In the genomic region with DNA sequence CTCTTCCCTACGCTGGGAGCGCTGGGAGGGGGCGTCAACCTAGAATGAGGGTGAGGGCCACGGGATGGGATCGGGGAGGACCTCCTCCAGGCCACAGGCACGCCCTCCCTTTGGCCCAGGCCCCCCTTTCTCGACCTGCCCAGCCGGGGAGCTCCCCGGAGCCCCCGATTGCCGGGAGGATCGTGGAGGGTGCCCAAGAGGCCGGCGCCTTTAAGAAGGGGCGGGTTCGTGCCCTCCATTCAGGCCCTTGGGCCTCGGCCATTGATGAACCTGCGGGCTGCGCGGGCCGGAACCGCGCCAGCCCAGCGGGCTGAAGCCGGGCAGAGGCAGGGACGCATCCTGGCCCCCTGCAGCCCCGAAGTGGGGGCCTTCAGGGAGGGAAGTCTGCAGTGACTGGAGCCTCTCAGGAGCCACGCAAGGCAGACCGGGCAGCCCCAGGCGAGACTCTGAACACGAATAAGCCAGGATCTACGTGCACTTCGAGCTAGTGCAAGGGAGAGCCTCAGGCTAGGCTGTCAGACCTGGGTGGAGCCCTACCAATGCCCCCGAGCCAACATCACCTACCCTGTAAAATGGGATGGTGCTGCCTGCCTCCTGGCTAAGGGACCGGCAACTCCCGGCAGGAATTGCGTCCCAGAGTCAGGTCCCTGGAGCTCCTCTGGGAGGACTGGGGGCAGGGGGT, we compare ENCODE assay signal across 8 cellular contexts. TPM values are rescaled to one million over a fixed set of nuclear protein-coding genes. Genes with fewer than 3 reads are reported as not detected.
DNase-seq lines count a peak whose midpoint lies in the region; ATAC-seq and TF ChIP-seq lines count a peak whose summit lies in the region.

No MANE protein-coding gene starts in this region.

- peak overlapping the region; percentile 89 for H2AFZ ChIP-seq in PC-9

- ATAC-seq in GM19372 (IDR thresholded peaks at IDR 0.05; ENCODE audit: low read depth, unreplicated experiment) (peak; percentile 10), right lobe of liver (peak; percentile 54 to 73 (median 64))

- H3K4me1 ChIP-seq in BLaER1 treated with 17β-estradiol and CSF1 and Interleukin-3, amounts not matched to agents 10 nM and 100 nM = peaks cover 55 to 86% (median 75%) of the 10 kb centered on the region in 10 experiments
- 0 out of 2 replicates have a peak, but pooled peaks cover 5% of the 10 kb centered on the region for H3K4me1 ChIP-seq in PC-9 (replicated peaks; ENCODE audit: insufficient read depth)
- peaks cover 0 to 13% (median 0%) of the 10 kb centered on the region in 4 donors for H3K4me1 ChIP-seq in right lobe of liver

- TF ChIP-seq POLR2A in right lobe of liver (IDR thresholded peaks at IDR 0.05) = no peak

- H3F3A ChIP-seq in PC-9 (ENCODE audit: insufficient read depth, low read depth) = peaks cover 10% of the 10 kb centered on the region; the same call in 1 of the 2 replicates

- no peaks in the 10 kb centered on the region for H3K9me3 ChIP-seq in BLaER1 treated with 17β-estradiol and CSF1 and Interleukin-3, amounts not matched to agents 10 nM and 100 nM (replicated peaks in 1 of 11)
- no peaks in the 10 kb centered on the region for H3K9me3 ChIP-seq in PC-9 (ENCODE audit: insufficient read depth, low read depth)
- no peaks in the 10 kb centered on the region for H3K9me3 ChIP-seq in right lobe of liver

- DNase-seq in PC-9 = peak in 1 of 2 experiments; percentile 47
- peak; percentile 55 for DNase-seq in cerebellar cortex (ENCODE audit: low spot score)
- DNase-seq in right lobe of liver = peak; percentile 58 to 71 (median 69)
- peak in 34 of 49 donors; percentile 5 to 68 (median 30) for DNase-seq in substantia nigra (lab: John Stamatoyannopoulos, UW)
- no peak for DNase-seq in DMS114 treated with DMSO at 0.1 percent for 48 hours (lab: John Stamatoyannopoulos, UW; ENCODE audit: unreplicated experiment)
- DNase-seq in DMS153 (lab: John Stamatoyannopoulos, UW) = no peak

- CTCF ChIA-PET in PC-9 (lab: Charles Lee) = no interaction called here

- H3K9ac ChIP-seq in BLaER1 treated with 17β-estradiol and CSF1 and Interleukin-3, amounts not matched to agents 10 nM and 100 nM = peak overlapping the region; percentile 79 to 99 (median 90)

- intact Hi-C loops in PC-9 (cut with micrococcal nuclease; ENCODE audit: unreplicated experiment) (loop anchor here (2.0 to 5.0 kb wide), 2 partner anchors 25 to 75 kb away; no protein-coding TSS in a partner anchor), right lobe of liver (cut with DNase I) (no loop called here)

- TF ChIP-seq CTCF in PC-9 (conservative IDR thresholded peaks at IDR 0.05) = no peak
- no peak for TF ChIP-seq CTCF in right lobe of liver (IDR thresholded peaks at IDR 0.05)

- peaks cover 0 to 15% (median 0%) of the 10 kb centered on the region in 11 experiments; a peak in 8 of 22 replicates for H3K36me3 ChIP-seq in BLaER1 treated with 17β-estradiol and CSF1 and Interleukin-3, amounts not matched to agents 10 nM and 100 nM
- H3K36me3 ChIP-seq in PC-9 (ENCODE audit: low read depth) (no peaks in the 10 kb centered on the region), right lobe of liver (no peaks in the 10 kb centered on the region)

- no peaks in the 10 kb centered on the region for H3K9me2 ChIP-seq in PC-9 (ENCODE audit: insufficient read depth)

- no TSS peak for BruUV-seq in PC-9 (replicated peaks; lab: Mats Ljungman, UMichigan)

- peak overlapping the region; percentile 77 to 94 (median 88) for H3K4me3 ChIP-seq in BLaER1 treated with 17β-estradiol and CSF1 and Interleukin-3, amounts not matched to agents 10 nM and 100 nM
- H3K4me3 ChIP-seq in PC-9 = peak overlapping the region; percentile 88
- peak overlapping the region; percentile 61 to 80 (median 65) for H3K4me3 ChIP-seq in right lobe of liver

- H3K4me2 ChIP-seq in BLaER1 treated with 17β-estradiol and CSF1 and Interleukin-3, amounts not matched to agents 10 nM and 100 nM = peak overlapping the region; percentile 93 to 100 (median 99)
- H3K4me2 ChIP-seq in PC-9 = peak overlapping the region; percentile 97

- H3K27ac ChIP-seq in BLaER1 treated with 17β-estradiol and CSF1 and Interleukin-3, amounts not matched to agents 10 nM and 100 nM = peak overlapping the region; percentile 25 to 100 (median 85); a peak in 20 of 22 replicates
- H3K27ac ChIP-seq in PC-9 = no peak overlapping the region
- peak overlapping the region in 1 of 3 donors; percentile 24 for H3K27ac ChIP-seq in right lobe of liver
- H3K27ac ChIP-seq in substantia nigra (ENCODE audit: low read depth, low read length, poor library complexity, severe bottlenecking) = peak overlapping the region; percentile 35

- 0% methylated on average over 1 of the region's 37 CpGs for WGBS in right lobe of liver (ENCODE audit: insufficient coverage, low coverage, low lambda C conversion rate, missing lambda C conversion rate)

- H4K20me1 ChIP-seq in BLaER1 treated with 17β-estradiol and CSF1 and Interleukin-3, amounts not matched to agents 10 nM and 100 nM = peaks cover 51 to 59% (median 58%) of the 10 kb centered on the region in 11 experiments
- H4K20me1 ChIP-seq in PC-9 (ENCODE audit: insufficient read depth) = no peaks in the 10 kb centered on the region

- POLR2A ChIA-PET in PC-9 (lab: Charles Lee; ENCODE audit: unreplicated experiment) = interaction anchor here (0.7 kb wide), 1 partner anchor 109 kb away, joined by 3 read pairs; the partner anchor contains the start of gene PRKRIP1

- no peaks in the 10 kb centered on the region for H3K79me2 ChIP-seq in PC-9 (ENCODE audit: low read depth)

- H3K27me3 ChIP-seq in BLaER1 treated with 17β-estradiol and CSF1 and Interleukin-3, amounts not matched to agents 10 nM and 100 nM = no peaks in the 10 kb centered on the region
- no peaks in the 10 kb centered on the region for H3K27me3 ChIP-seq in PC-9 (ENCODE audit: insufficient read depth, low read depth)
- H3K27me3 ChIP-seq in right lobe of liver = no peaks in the 10 kb centered on the region

RNA-seq across cellular contexts. Expression of gene SH2B2, which starts 0.9 kb away (rescaled TPM):
- total RNA-seq in PC-9 (2021) (12.1 and 18.4 TPM in 2 replicates), right lobe of liver (1 to 10 TPM; 1.7 to 3.1 (median 2.6) TPM)

Comparison
In these comparisons a context has a peak if more than half of its experiments do, and no peak if none do; other contexts are left out.
1. DNase-seq: peak in cerebellar cortex (single experiment), right lobe of liver (3 of 3) and substantia nigra (34 of 49); none in DMS114 treated with DMSO at 0.1 percent for 48 hours (single experiment) and DMS153 (single experiment).
2. Peak in every context shown above with its lines, with median percentiles within 50 percentile points of each other: H3K4me3 ChIP-seq.